ENCODE assay signal across 1 cellular context in the genomic region with DNA sequence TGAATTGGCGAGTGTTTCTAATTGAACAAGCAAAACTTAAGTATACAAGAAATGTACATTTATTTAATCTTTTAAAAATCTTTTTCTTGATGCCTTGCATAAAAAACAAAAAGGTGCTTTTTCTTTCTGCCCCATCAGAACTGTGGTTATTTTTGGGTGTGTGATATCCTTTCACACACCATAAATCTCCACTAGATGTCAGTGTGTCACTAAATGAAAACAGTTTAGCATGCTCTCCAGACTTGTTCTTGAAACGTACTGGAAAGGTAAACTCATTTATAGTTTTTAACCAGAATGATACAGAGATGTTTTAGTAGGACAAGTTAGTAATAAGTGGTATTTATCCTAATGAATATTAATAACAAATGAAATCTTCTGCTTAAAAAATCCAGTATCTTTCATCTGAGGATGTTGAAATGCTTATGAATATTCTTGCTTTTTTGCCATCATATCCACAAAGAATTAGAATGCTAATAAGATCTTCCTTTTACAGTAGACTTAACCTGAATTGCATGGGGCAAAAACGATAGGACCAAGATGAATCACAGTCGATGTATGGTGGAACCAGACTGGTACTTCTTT.
A peak's percentile ranks its signal among the peaks of the same experiment; 100 is the strongest.
TF ChIP-seq lines count a peak whose summit lies in the region.

No MANE protein-coding gene starts in this region.

TF ChIP-seq in K562, 482 proteins besides CTCF, POLR2A, EP300 and RAD21 (continued from another document):
- no peak for TF ChIP-seq GATAD2A (IDR thresholded peaks at IDR 0.05)
- TF ChIP-seq HDAC6 (IDR thresholded peaks at IDR 0.05; ENCODE audit: low read depth, low read length) = no peak
- no peak for TF ChIP-seq SOX6 (IDR thresholded peaks at IDR 0.05)
- TF ChIP-seq MEF2A (IDR thresholded peaks at IDR 0.05; ENCODE audit: control insufficient read depth, low read depth, low read length) = peak; percentile 65
TF ChIP-seq in K562: peak in this region for 3.
